In the genomic region with DNA sequence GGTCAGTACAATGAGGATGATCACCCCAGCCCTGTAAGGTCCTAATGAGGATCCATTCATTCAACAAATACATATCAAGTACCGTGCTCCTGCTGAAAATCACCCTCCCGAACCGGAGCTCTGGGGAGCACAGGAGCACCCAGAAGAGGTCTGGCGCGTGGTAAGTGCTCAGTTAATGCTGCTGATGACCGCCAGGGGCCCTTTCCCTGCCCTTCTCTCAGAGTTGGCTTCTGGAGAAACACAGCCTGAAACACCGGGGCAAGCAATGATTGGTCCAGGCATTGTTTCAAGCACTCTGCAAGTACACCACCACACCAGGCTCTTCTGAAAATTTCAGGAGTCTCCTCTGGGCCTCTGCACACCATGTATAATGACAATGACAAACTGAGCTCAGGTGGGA, we compare ENCODE assay signal across 1 cellular context.
TF ChIP-seq lines count a peak whose summit lies in the region.

No MANE protein-coding gene starts in this region.

TF ChIP-seq in GM23338, 12 proteins besides CTCF, POLR2A, EP300 and RAD21 (continued from another document):
- TF ChIP-seq, protein P1, sequence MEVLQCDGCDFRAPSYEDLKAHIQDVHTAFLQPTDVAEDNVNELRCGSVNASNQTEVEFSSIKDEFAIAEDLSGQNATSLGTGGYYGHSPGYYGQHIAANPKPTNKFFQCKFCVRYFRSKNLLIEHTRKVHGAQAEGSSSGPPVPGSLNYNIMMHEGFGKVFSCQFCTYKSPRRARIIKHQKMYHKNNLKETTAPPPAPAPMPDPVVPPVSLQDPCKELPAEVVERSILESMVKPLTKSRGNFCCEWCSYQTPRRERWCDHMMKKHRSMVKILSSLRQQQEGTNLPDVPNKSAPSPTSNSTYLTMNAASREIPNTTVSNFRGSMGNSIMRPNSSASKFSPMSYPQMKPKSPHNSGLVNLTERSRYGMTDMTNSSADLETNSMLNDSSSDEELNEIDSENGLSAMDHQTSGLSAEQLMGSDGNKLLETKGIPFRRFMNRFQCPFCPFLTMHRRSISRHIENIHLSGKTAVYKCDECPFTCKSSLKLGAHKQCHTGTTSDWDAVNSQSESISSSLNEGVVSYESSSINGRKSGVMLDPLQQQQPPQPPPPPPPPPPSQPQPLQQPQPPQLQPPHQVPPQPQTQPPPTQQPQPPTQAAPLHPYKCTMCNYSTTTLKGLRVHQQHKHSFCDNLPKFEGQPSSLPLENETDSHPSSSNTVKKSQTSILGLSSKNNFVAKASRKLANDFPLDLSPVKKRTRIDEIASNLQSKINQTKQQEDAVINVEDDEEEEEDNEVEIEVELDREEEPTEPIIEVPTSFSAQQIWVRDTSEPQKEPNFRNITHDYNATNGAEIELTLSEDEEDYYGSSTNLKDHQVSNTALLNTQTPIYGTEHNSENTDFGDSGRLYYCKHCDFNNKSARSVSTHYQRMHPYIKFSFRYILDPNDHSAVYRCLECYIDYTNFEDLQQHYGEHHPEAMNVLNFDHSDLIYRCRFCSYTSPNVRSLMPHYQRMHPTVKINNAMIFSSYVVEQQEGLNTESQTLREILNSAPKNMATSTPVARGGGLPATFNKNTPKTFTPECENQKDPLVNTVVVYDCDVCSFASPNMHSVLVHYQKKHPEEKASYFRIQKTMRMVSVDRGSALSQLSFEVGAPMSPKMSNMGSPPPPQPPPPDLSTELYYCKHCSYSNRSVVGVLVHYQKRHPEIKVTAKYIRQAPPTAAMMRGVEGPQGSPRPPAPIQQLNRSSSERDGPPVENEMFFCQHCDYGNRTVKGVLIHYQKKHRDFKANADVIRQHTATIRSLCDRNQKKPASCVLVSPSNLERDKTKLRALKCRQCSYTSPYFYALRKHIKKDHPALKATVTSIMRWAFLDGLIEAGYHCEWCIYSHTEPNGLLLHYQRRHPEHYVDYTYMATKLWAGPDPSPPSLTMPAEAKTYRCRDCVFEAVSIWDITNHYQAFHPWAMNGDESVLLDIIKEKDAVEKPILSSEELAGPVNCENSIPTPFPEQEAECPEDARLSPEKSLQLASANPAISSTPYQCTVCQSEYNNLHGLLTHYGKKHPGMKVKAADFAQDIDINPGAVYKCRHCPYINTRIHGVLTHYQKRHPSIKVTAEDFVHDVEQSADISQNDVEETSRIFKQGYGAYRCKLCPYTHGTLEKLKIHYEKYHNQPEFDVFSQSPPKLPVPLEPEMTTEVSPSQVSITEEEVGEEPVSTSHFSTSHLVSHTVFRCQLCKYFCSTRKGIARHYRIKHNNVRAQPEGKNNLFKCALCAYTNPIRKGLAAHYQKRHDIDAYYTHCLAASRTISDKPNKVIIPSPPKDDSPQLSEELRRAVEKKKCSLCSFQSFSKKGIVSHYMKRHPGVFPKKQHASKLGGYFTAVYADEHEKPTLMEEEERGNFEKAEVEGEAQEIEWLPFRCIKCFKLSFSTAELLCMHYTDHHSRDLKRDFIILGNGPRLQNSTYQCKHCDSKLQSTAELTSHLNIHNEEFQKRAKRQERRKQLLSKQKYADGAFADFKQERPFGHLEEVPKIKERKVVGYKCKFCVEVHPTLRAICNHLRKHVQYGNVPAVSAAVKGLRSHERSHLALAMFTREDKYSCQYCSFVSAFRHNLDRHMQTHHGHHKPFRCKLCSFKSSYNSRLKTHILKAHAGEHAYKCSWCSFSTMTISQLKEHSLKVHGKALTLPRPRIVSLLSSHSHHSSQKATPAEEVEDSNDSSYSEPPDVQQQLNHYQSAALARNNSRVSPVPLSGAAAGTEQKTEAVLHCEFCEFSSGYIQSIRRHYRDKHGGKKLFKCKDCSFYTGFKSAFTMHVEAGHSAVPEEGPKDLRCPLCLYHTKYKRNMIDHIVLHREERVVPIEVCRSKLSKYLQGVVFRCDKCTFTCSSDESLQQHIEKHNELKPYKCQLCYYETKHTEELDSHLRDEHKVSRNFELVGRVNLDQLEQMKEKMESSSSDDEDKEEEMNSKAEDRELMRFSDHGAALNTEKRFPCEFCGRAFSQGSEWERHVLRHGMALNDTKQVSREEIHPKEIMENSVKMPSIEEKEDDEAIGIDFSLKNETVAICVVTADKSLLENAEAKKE (CRISPR knock-in tag; IDR thresholded peaks at IDR 0.05) = no peak
- TF ChIP-seq STAT1 (IDR thresholded peaks at IDR 0.05; ENCODE audit: unreplicated experiment) (no peak), JUNB (IDR thresholded peaks at IDR 0.05; ENCODE audit: unreplicated experiment) (no peak), NANOG (IDR thresholded peaks at IDR 0.05; ENCODE audit: borderline replicate concordance) (no peak), EZH2phosphoT487 (IDR thresholded peaks at IDR 0.05; ENCODE audit: unreplicated experiment) (no peak), CREB1 (CRISPR knock-in tag; IDR thresholded peaks at IDR 0.05; ENCODE audit: low read depth) (no peak), POLR2AphosphoS5 (IDR thresholded peaks at IDR 0.05; ENCODE audit: low read depth) (no peak), ZNF114 (CRISPR knock-in tag; IDR thresholded peaks at IDR 0.05) (no peak)
TF ChIP-seq in GM23338: peak in this region for 0.
